Comparison of ENCODE assay signal across 10 cellular contexts in genomic region chr12:2624543-2625266, GRCh38.
A peak's percentile ranks its signal among the peaks of the same experiment; 100 is the strongest.
DNase-seq lines count a peak whose midpoint lies in the region; ATAC-seq and TF ChIP-seq lines count a peak whose summit lies in the region.
"Had no signal": no experiment of that assay in that cellular context is flagged by ENCODE, and none has a peak within 500 bp of the region (broad histone marks: within the 10 kb centered on the region; RNA-seq: fewer than 3 reads in every experiment).

No MANE protein-coding gene starts in this region.

- H2BK12ac ChIP-seq in mesenchymal stem cell (ENCODE audit: low read length in 2 of 2) = no peak overlapping the region

- H3K18ac ChIP-seq in mesenchymal stem cell (ENCODE audit: low read depth in 1 of 2, low read length in 2 of 2) = no peak overlapping the region

- no peak overlapping the region for H3K27ac ChIP-seq in mesenchymal stem cell (ENCODE audit: low read length, poor library complexity, severe bottlenecking)

- no peak overlapping the region for H4K8ac ChIP-seq in mesenchymal stem cell (ENCODE audit: low read length)

- no peak overlapping the region for H3K23ac ChIP-seq in mesenchymal stem cell (ENCODE audit: low read length in 2 of 2)

- H3K14ac ChIP-seq in mesenchymal stem cell (ENCODE audit: low read length in 2 of 2) = no peak overlapping the region

- no peak overlapping the region for H3K9ac ChIP-seq in mesenchymal stem cell (ENCODE audit: low read length)

- H2AK5ac ChIP-seq in mesenchymal stem cell (ENCODE audit: low read length, severe bottlenecking) = no peak overlapping the region

- H3K4ac ChIP-seq in mesenchymal stem cell (ENCODE audit: low read depth in 1 of 2, low read length in 2 of 2) = no peak overlapping the region

- WGBS in mesenchymal stem cell = 70% methylated on average over 18 of the region's 19 CpGs

- H3K79me1 ChIP-seq in mesenchymal stem cell (replicated peaks; ENCODE audit: low read length, poor library complexity, severe bottlenecking) = no peaks in the 10 kb centered on the region

- H4K91ac ChIP-seq in mesenchymal stem cell (ENCODE audit: low read length) = no peak overlapping the region

- ATAC-seq in HG03342 (IDR thresholded peaks at IDR 0.05; ENCODE audit: unreplicated experiment) = no peak
- ATAC-seq: stimulated activated memory B cell treated with anti-CD40 and anti-IgM and Interleukin-4, amounts not matched to agents 10 μg/mL and 1 μg/mL and 100 μg/mL, for 72 hours had no signal

- H2AFZ ChIP-seq in mesenchymal stem cell (ENCODE audit: low read depth, low read length) = no peak overlapping the region

- H3K4me3 ChIP-seq in mesenchymal stem cell (ENCODE audit: insufficient read depth in 1 of 2, low read depth in 1 of 2, low read length in 2 of 2) = no peak overlapping the region

- peak in 2 of 3 experiments; percentile 5 to 23 for DNase-seq in NCI-H1417 (lab: John Stamatoyannopoulos, UW)
- DNase-seq in NCI-H1417 treated with DMSO at 0.1 percent for 48 hours (lab: John Stamatoyannopoulos, UW) = no peak
- peak; percentile 25 for DNase-seq in HuH-7.5 (ENCODE audit: low spot score)
- DNase-seq in amniotic stem cell (lab: John Stamatoyannopoulos, UW) = peak; percentile 25
- DNase-seq in mesenchymal stem cell = peak; percentile 60
- DNase-seq in GM20000 (ENCODE audit: low spot score) = no peak
- no peak for DNase-seq in NCI-H2029 treated with DMSO at 0.1 percent for 48 hours (lab: John Stamatoyannopoulos, UW)
- DNase-seq: activated T-cell treated with anti-CD3 and anti-CD28 coated beads, Interleukin-2, amount 50 U/mL, for 1 hour had no signal

- peaks cover 0 to 51% of the 10 kb centered on the region in 2 experiments for H3K27me3 ChIP-seq in mesenchymal stem cell (ENCODE audit: control insufficient read depth in 1 of 2, insufficient read depth in 1 of 2, low read length in 2 of 2)

- peaks cover 6% of the 10 kb centered on the region for H3K4me1 ChIP-seq in mesenchymal stem cell (ENCODE audit: control insufficient read depth, insufficient read depth, low read depth, low read length)

- no peak overlapping the region for H2BK5ac ChIP-seq in mesenchymal stem cell (ENCODE audit: low read depth, low read length, poor library complexity, severe bottlenecking)

- no peaks in the 10 kb centered on the region for H3K9me3 ChIP-seq in mesenchymal stem cell (ENCODE audit: control insufficient read depth, low read length)

- no peak overlapping the region for H2BK15ac ChIP-seq in mesenchymal stem cell (ENCODE audit: low read depth, poor library complexity, severe bottlenecking)

- no peak overlapping the region for H2BK120ac ChIP-seq in mesenchymal stem cell (ENCODE audit: low read depth, low read length)

- H3K36me3 ChIP-seq in mesenchymal stem cell (ENCODE audit: control insufficient read depth in 1 of 2, insufficient read depth in 2 of 2, low read depth in 1 of 2, low read length in 2 of 2) = peaks cover 0 to 40% of the 10 kb centered on the region in 2 experiments

- no peak for TF ChIP-seq CTCF in GM20000 (IDR thresholded peaks at IDR 0.05; ENCODE audit: extremely low read depth, missing control alignments)

- no peak overlapping the region for H3K4me2 ChIP-seq in mesenchymal stem cell (ENCODE audit: low read length, poor library complexity, severe bottlenecking)

Comparison
In these comparisons a context has a peak if more than half of its experiments do, and no peak if none do; other contexts are left out.
1. DNase-seq: peak in NCI-H1417 (2 of 3), HuH-7.5 (single experiment), amniotic stem cell (single experiment) and mesenchymal stem cell (single experiment); none in NCI-H1417 treated with DMSO at 0.1 percent for 48 hours (single experiment), GM20000 (single experiment) and NCI-H2029 treated with DMSO at 0.1 percent for 48 hours (single experiment).